ENCODE assay signal across 1 cellular context in genomic region chr7:17530249-17530648, GRCh38.
TF ChIP-seq lines count a peak whose summit lies in the region.

No MANE protein-coding gene starts in this region.

TF ChIP-seq in GM12878, 131 proteins besides CTCF, POLR2A, EP300 and RAD21:
- no peak for TF ChIP-seq ZNF217 (IDR thresholded peaks at IDR 0.05)
